ENCODE assay signal across 7 cellular contexts in genomic region chr13:106072014-106072413, GRCh38.
"Had no signal": no experiment of that assay in that cellular context is flagged by ENCODE, and none has a peak within 500 bp of the region (broad histone marks: within the 10 kb centered on the region; RNA-seq: fewer than 3 reads in every experiment).

No MANE protein-coding gene starts in this region.

- H3K27ac ChIP-seq: HL-60 had no signal

- H3K4me3 ChIP-seq: GM23338, K562 had no signal

- DNase-seq: H9, HCEC 1CT, HFFc6 had no signal

- ATAC-seq: GM23338, HepG2, K562 had no signal
